Comparison of ENCODE assay signal across 14 cellular contexts in genomic region chr11:134275188-134275533, GRCh38. TPM values are rescaled to one million over a fixed set of nuclear protein-coding genes. Genes with fewer than 3 reads are reported as not detected.
A peak's percentile ranks its signal among the peaks of the same experiment; 100 is the strongest.
DNase-seq lines count a peak whose midpoint lies in the region; ATAC-seq and TF ChIP-seq lines count a peak whose summit lies in the region.
"Had no signal": no experiment of that assay in that cellular context is flagged by ENCODE, and none has a peak within 500 bp of the region (broad histone marks: within the 10 kb centered on the region; RNA-seq: fewer than 3 reads in every experiment).

No MANE protein-coding gene starts in this region.

- peak overlapping the region; percentile 64 for H3K4me3 ChIP-seq in CD8-positive, alpha-beta T cell (ENCODE audit: low read depth, low read length)
- peak overlapping the region; percentile 76 for H3K4me3 ChIP-seq in HUES64 (ENCODE audit: low read length)
- H3K4me3 ChIP-seq: body of pancreas had no signal

- H3K9me3 ChIP-seq in CD8-positive, alpha-beta T cell (ENCODE audit: low read length) = no peaks in the 10 kb centered on the region
- no peaks in the 10 kb centered on the region for H3K9me3 ChIP-seq in HUES64 (ENCODE audit: insufficient read depth, low read depth, low read length)
- H3K9me3 ChIP-seq: body of pancreas had no signal

- WGBS in HUES64 = 5% methylated on average over 4 of the region's 5 CpGs

- no peak overlapping the region for H3K27ac ChIP-seq in CD8-positive, alpha-beta T cell (ENCODE audit: low read depth, low read length)
- no peak overlapping the region for H3K27ac ChIP-seq in HUES64 (ENCODE audit: low read depth, low read length)
- H3K27ac ChIP-seq: body of pancreas had no signal

- TF ChIP-seq CTCF in CD8-positive, alpha-beta T cell (IDR thresholded peaks at IDR 0.05) = no peak
- no peak for TF ChIP-seq CTCF in natural killer cell (IDR thresholded peaks at IDR 0.05)

- intact Hi-C loops in CD8-positive, alpha-beta T cell (cut with DNase I, micrococcal nuclease) = loop anchor here in 1 of 2 experiments (2.0 kb wide), 1 partner anchor 20 kb away; no protein-coding TSS in a partner anchor
- intact Hi-C loops in natural killer cell (cut with micrococcal nuclease) = no loop called here
- intact Hi-C loops in posterior vena cava (cut with DNase I) = no loop called here

- POLR2A ChIA-PET in CD8-positive, alpha-beta T cell (lab: Charles Lee) = interaction anchor here (1.7 to 1.8 kb wide), 2 partner anchors 9 to 11 kb away, joined by 6 to 7 read pairs; no protein-coding TSS in a partner anchor

- DNase-seq in CD8-positive, alpha-beta T cell = no peak
- DNase-seq in central memory CD8-positive, alpha-beta T cell (ENCODE audit: low spot score in 2 of 2) = no peak
- DNase-seq in natural killer cell (no peak), middle frontal gyrus (ENCODE audit: extremely low spot score, low spot score) (no peak), posterior vena cava (ENCODE audit: low spot score) (no peak), cerebellar cortex (ENCODE audit: low spot score) (no peak)
- DNase-seq: body of pancreas, IMR-90, NCI-H226, RPMI8226 had no signal

- H3K36me3 Mint-ChIP-seq in CD8-positive, alpha-beta T cell = peaks cover 13% of the 10 kb centered on the region
- H3K36me3 Mint-ChIP-seq in central memory CD8-positive, alpha-beta T cell (ENCODE audit: insufficient read depth) = peaks cover 5% of the 10 kb centered on the region
- no peaks in the 10 kb centered on the region for H3K36me3 Mint-ChIP-seq in natural killer cell

- H3K27me3 ChIP-seq in CD8-positive, alpha-beta T cell (ENCODE audit: insufficient read depth, low read length) = no peaks in the 10 kb centered on the region
- H3K27me3 ChIP-seq in HUES64 (ENCODE audit: insufficient read depth, low read length) = peaks cover 74% of the 10 kb centered on the region

- no peaks in the 10 kb centered on the region for H3K36me3 ChIP-seq in CD8-positive, alpha-beta T cell (ENCODE audit: insufficient read depth, low read length)
- peaks cover 7% of the 10 kb centered on the region; the same call in 1 of the 2 replicates for H3K36me3 ChIP-seq in HUES64 (ENCODE audit: insufficient read depth, low read length)

- peaks cover 8% of the 10 kb centered on the region for H3K27me3 Mint-ChIP-seq in CD8-positive, alpha-beta T cell (ENCODE audit: low read depth)
- no peaks in the 10 kb centered on the region for H3K27me3 Mint-ChIP-seq in central memory CD8-positive, alpha-beta T cell
- H3K27me3 Mint-ChIP-seq in natural killer cell (ENCODE audit: low read depth in 2 of 2) = peaks cover 70 to 83% of the 10 kb centered on the region in 2 donors

- peaks cover 4% of the 10 kb centered on the region for H3K9me3 Mint-ChIP-seq in CD8-positive, alpha-beta T cell
- H3K9me3 Mint-ChIP-seq in central memory CD8-positive, alpha-beta T cell = no peaks in the 10 kb centered on the region
- H3K9me3 Mint-ChIP-seq in natural killer cell = no peaks in the 10 kb centered on the region

- peak overlapping the region; percentile 65 for H3K9ac ChIP-seq in HUES64 (ENCODE audit: low read depth, low read length)

- peak overlapping the region; percentile 81 for H3K27ac Mint-ChIP-seq in CD8-positive, alpha-beta T cell
- peak overlapping the region; percentile 91 for H3K27ac Mint-ChIP-seq in central memory CD8-positive, alpha-beta T cell (ENCODE audit: low read depth)
- no peak overlapping the region for H3K27ac Mint-ChIP-seq in natural killer cell

- H3K4me1 ChIP-seq in CD8-positive, alpha-beta T cell (ENCODE audit: insufficient read depth, low read length) = peaks cover 32% of the 10 kb centered on the region
- peaks cover 39% of the 10 kb centered on the region for H3K4me1 ChIP-seq in HUES64 (ENCODE audit: insufficient read depth, low read length)

- no peak for ATAC-seq in CD8-positive, alpha-beta T cell
- no peak for ATAC-seq in central memory CD8-positive, alpha-beta T cell (replicated peaks; ENCODE audit: extremely low read depth, poor library complexity, severe bottlenecking)
- ATAC-seq in natural killer cell (no peak), GM18498 (IDR thresholded peaks at IDR 0.05; ENCODE audit: unreplicated experiment) (no peak)
- ATAC-seq: left lobe of liver had no signal

- CTCF ChIA-PET in CD8-positive, alpha-beta T cell (lab: Charles Lee) = interaction anchor here (1.0 to 5.2 kb wide), 5 partner anchors 9 to 49 kb away, joined by 3 to 37 read pairs (median 7); partner anchors contain the start of genes ACAD8 and THYN1

- peaks cover 52% of the 10 kb centered on the region for H3K4me1 Mint-ChIP-seq in CD8-positive, alpha-beta T cell (ENCODE audit: low read depth)
- peaks cover 47% of the 10 kb centered on the region for H3K4me1 Mint-ChIP-seq in central memory CD8-positive, alpha-beta T cell
- H3K4me1 Mint-ChIP-seq in natural killer cell = peaks cover 24 to 26% of the 10 kb centered on the region in 2 donors

- peak overlapping the region; percentile 90 for H3K4me3 Mint-ChIP-seq in CD8-positive, alpha-beta T cell
- peak overlapping the region; percentile 96 for H3K4me3 Mint-ChIP-seq in central memory CD8-positive, alpha-beta T cell
- peak overlapping the region; percentile 92 for H3K4me3 Mint-ChIP-seq in natural killer cell

RNA-seq across cellular contexts. Expression of gene GLB1L3, which starts 1.0 kb away (rescaled TPM):
- under 1 TPM; 0.58 to 0.87 TPM for total RNA-seq in CD8-positive, alpha-beta T cell
- 9.6 TPM for polyA plus RNA-seq in HUES64 (2013, experiment 1 of 2)
- 7.3 TPM for polyA plus RNA-seq in HUES64 (2013, experiment 2 of 2)
- total RNA-seq in natural killer cell (under 1 TPM in 1 of 3 donors, not detected in 2; 0.38 TPM), posterior vena cava (not detected)
- total RNA-seq: IMR-90, renal cortical epithelial cell had no signal
- polyA plus RNA-seq: IMR-90 had no signal

RNA-seq across cellular contexts. Expression of gene ACAD8, which starts 21.8 kb away (rescaled TPM):
- 10 to 100 TPM; 19.5 to 20.3 TPM for total RNA-seq in CD8-positive, alpha-beta T cell
- polyA plus RNA-seq in HUES64 (2013, experiment 1 of 2) = 32.9 TPM
- polyA plus RNA-seq in HUES64 (2013, experiment 2 of 2) = 30.4 TPM
- 10 to 100 TPM; 24.3 to 42.5 (median 39.3) TPM for total RNA-seq in natural killer cell
- 10 to 100 TPM; 12.9 to 16.9 TPM for total RNA-seq in posterior vena cava

RNA-seq across cellular contexts. Expression of gene THYN1, which starts 22.0 kb away (rescaled TPM):
- total RNA-seq in CD8-positive, alpha-beta T cell = 10 to 100 TPM; 27.1 to 31.5 TPM
- 96.5 TPM for polyA plus RNA-seq in HUES64 (2013, experiment 1 of 2)
- 101 TPM for polyA plus RNA-seq in HUES64 (2013, experiment 2 of 2)
- total RNA-seq in natural killer cell = 10 to 100 TPM; 21.6 to 25.4 (median 24.0) TPM
- 10 to 100 TPM; 21.0 to 37.3 TPM for total RNA-seq in posterior vena cava

RNA-seq across cellular contexts. Expression of gene VPS26B, which starts 50.7 kb away (rescaled TPM):
- 10 to 100 TPM; 36.8 to 37.8 TPM for total RNA-seq in CD8-positive, alpha-beta T cell
- 20.1 TPM for polyA plus RNA-seq in HUES64 (2013, experiment 1 of 2)
- polyA plus RNA-seq in HUES64 (2013, experiment 2 of 2) = 19.5 TPM
- total RNA-seq in natural killer cell (100 to 1,000 TPM in 2 of 3 donors, 10 to 100 TPM in 1; 83.0 to 113 (median 107) TPM), posterior vena cava (10 to 100 TPM; 30.7 to 34.1 TPM)

RNA-seq across cellular contexts. Expression of gene NCAPD3, which starts 51.4 kb away (rescaled TPM):
- total RNA-seq in CD8-positive, alpha-beta T cell = 10 to 100 TPM; 30.2 to 30.4 TPM
- polyA plus RNA-seq in HUES64 (2013, experiment 1 of 2) = 32.7 TPM
- polyA plus RNA-seq in HUES64 (2013, experiment 2 of 2) = 30.6 TPM
- total RNA-seq in natural killer cell = 10 to 100 TPM; 27.6 to 33.6 (median 31.2) TPM
- 10 to 100 TPM; 12.6 to 15.2 TPM for total RNA-seq in posterior vena cava

Comparison
In these comparisons a context has a peak if more than half of its experiments do, and no peak if none do; other contexts are left out.
1. H3K27ac Mint-ChIP-seq: peak in CD8-positive, alpha-beta T cell (single experiment) and central memory CD8-positive, alpha-beta T cell (single experiment); none in natural killer cell (0 of 2).
2. Peak in every context shown above with its lines, with median percentiles within 50 percentile points of each other: H3K4me3 Mint-ChIP-seq.